ENCODE assay signal across 24 cellular contexts in the genomic region with DNA sequence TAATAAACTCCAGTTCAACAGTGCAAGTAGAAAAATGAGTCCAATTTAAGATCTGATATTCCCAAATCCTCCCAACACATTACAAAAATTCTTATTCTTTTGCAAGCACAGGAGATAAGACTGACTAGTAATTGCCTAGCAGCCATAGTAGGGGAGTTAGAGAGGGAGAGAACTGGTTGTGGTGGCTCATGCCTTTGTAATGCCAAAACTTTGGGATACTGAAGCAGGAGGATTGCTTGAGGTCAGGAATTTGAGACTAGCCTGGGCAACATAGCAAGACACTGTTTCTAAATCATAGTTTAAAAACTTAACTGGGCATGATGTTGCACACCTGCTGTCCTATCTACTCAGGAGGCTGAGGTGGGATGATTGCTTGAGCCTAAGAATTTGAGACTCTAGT. TPM values are rescaled to one million over a fixed set of nuclear protein-coding genes. Genes with fewer than 3 reads are reported as not detected.
"Had no signal": no experiment of that assay in that cellular context is flagged by ENCODE, and none has a peak within 500 bp of the region (broad histone marks: within the 10 kb centered on the region; RNA-seq: fewer than 3 reads in every experiment).

No MANE protein-coding gene starts in this region.

- DNase-seq: colonic mucosa; cortex of kidney; dermis blood vessel endothelial cell; dorsolateral prefrontal cortex; effector CD4-positive, alpha-beta T cell; effector CD8-positive, alpha-beta T cell; effector memory CD4-positive, alpha-beta T cell; effector memory CD8-positive, alpha-beta T cell; endodermal cell; erythroblast; esophagus squamous epithelium; foreskin fibroblast; foreskin keratinocyte; foreskin melanocyte; gastrocnemius medialis; glutamatergic neuron; head of caudate nucleus; heart left ventricle; heart right ventricle had no signal

- H3K27me3 ChIP-seq: colonic mucosa, dorsolateral prefrontal cortex, esophagus muscularis mucosa, esophagus squamous epithelium, foreskin keratinocyte, gastrocnemius medialis, gastroesophageal sphincter, heart left ventricle, heart right ventricle had no signal

- H3K36me3 ChIP-seq: colonic mucosa, esophagus muscularis mucosa, esophagus squamous epithelium, gastrocnemius medialis, gastroesophageal sphincter, heart left ventricle, heart right ventricle had no signal

- H3K9me3 ChIP-seq: colonic mucosa, esophagus muscularis mucosa, esophagus squamous epithelium, gastrocnemius medialis, gastroesophageal sphincter, heart left ventricle, heart right ventricle had no signal

- H3K4me1 ChIP-seq: colonic mucosa, esophagus muscularis mucosa, esophagus squamous epithelium, foreskin keratinocyte, gastrocnemius medialis, gastroesophageal sphincter had no signal

- H3K27ac ChIP-seq: colonic mucosa, coronary artery, dorsolateral prefrontal cortex, epithelial cell of prostate, esophagus muscularis mucosa, esophagus squamous epithelium, foreskin keratinocyte, gastrocnemius medialis, gastroesophageal sphincter, heart left ventricle, heart right ventricle had no signal

- H3K4me3 ChIP-seq: colonic mucosa, coronary artery, dorsolateral prefrontal cortex, esophagus muscularis mucosa, esophagus squamous epithelium, gastrocnemius medialis, gastroesophageal sphincter, heart left ventricle, heart right ventricle had no signal

RNA-seq across cellular contexts. Expression of a gene that starts 26.7 kb away (rescaled TPM):
- polyA plus RNA-seq: endothelial cell of umbilical vein had no signal
